ENCODE assay signal across 11 cellular contexts in the genomic region with DNA sequence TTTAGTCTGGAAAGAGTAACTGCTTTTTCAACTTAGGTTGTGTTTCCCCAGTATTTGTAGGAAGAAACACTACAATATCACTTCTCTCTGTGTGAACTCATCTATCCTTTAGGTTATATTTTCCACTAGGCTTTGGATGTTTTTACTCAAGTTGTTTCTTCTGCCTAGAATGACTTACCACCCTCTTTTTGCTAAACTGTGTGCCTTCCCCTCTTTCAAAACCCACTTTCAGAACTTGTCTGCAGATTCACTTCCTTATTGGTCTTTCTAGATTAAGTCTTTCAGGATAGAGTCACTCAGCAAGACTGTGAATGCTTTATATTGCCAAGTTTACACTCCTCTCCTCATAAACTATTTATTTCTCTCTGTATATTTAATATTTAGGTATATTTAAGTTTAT. TPM values are rescaled to one million over a fixed set of nuclear protein-coding genes. Genes with fewer than 3 reads are reported as not detected.
DNase-seq lines count a peak whose midpoint lies in the region; ATAC-seq, FAIRE-seq and TF ChIP-seq lines count a peak whose summit lies in the region.
"Had no signal": no experiment of that assay in that cellular context is flagged by ENCODE, and none has a peak within 500 bp of the region (broad histone marks: within the 10 kb centered on the region; RNA-seq: fewer than 3 reads in every experiment).

No MANE protein-coding gene starts in this region.

- no peak for DNase-seq in GM12878 (ENCODE audit: low read depth, low spot score)
- no peak for DNase-seq in foreskin fibroblast
- DNase-seq in dermis blood vessel endothelial cell, result no peak
- DNase-seq: activated T-cell treated with anti-CD3 and anti-CD28 coated beads, Interleukin-2, amount 50 U/mL, for 24 hours had no signal

- BruUV-seq in GM12878 (replicated peaks; lab: Mats Ljungman, UMichigan), result no TSS peak

- no peak overlapping the region for H3K4me2 ChIP-seq in GM12878 (ENCODE audit: control insufficient read depth, insufficient read depth)

- H3K9me3 ChIP-seq in GM12878 (replicated peaks; ENCODE audit: control insufficient read depth, insufficient read depth, low read length), result no peaks in the 10 kb centered on the region
- H3K9me3 ChIP-seq: right atrium auricular region had no signal

- peak; percentile 85 for ATAC-seq in GM18502 (IDR thresholded peaks at IDR 0.05; ENCODE audit: poor library complexity, unreplicated experiment)
- ATAC-seq in GM21447 (IDR thresholded peaks at IDR 0.05; ENCODE audit: unreplicated experiment), result peak; percentile 88
- peak; percentile 51 for ATAC-seq in HG03196 (IDR thresholded peaks at IDR 0.05; ENCODE audit: unreplicated experiment)
- ATAC-seq in GM12878, result peak; percentile 87
- ATAC-seq in GM19324 (IDR thresholded peaks at IDR 0.05; ENCODE audit: low FRiP score, unreplicated experiment), result no peak
- ATAC-seq in SK-N-SH treated with all-trans-retinoic acid at 6 μM for 48 hours, result no peak

- no peak overlapping the region for H3K4me3 ChIP-seq in GM12878
- H3K4me3 ChIP-seq in foreskin fibroblast (ENCODE audit: low read depth in 1 of 2, low read length in 2 of 2), result no peak overlapping the region
- H3K4me3 ChIP-seq: cardiac muscle cell, right atrium auricular region had no signal

- POLR2A ChIA-PET in GM12878 (lab: Charles Lee), result no interaction called here

- TF ChIP-seq CTCF in GM12878 (IDR thresholded peaks at IDR 0.05 in 2 of 3, conservative IDR thresholded peaks at IDR 0.05 in 1 of 3; ENCODE audit: control insufficient read depth in 2 of 3, extremely low read depth in 1 of 3, insufficient read depth in 1 of 3, low read depth in 3 of 3, low read length in 3 of 3) (no peak), foreskin fibroblast (IDR thresholded peaks at IDR 0.05; ENCODE audit: low read depth, low read length) (no peak)

- RAD21 ChIA-PET in GM12878 (lab: Charles Lee; ENCODE audit: unreplicated experiment), result no interaction called here

- peaks cover 3% of the 10 kb centered on the region; the same call in 1 of the 2 replicates for H3K4me1 ChIP-seq in GM12878 (ENCODE audit: control insufficient read depth, insufficient read depth, low read length)
- H3K4me1 ChIP-seq: right atrium auricular region had no signal

- H3K27me3 ChIP-seq in GM12878 (replicated peaks in 1 of 2; ENCODE audit: control insufficient read depth in 2 of 2, insufficient read depth in 2 of 2, low read length in 1 of 2), result 0 out of 4 replicates have a peak, but pooled peaks cover 0 to 2% of the 10 kb centered on the region in 2 experiments
- H3K27me3 ChIP-seq: cardiac muscle cell, right atrium auricular region had no signal

- no peak overlapping the region for H3K9ac ChIP-seq in GM12878 (ENCODE audit: control insufficient read depth, insufficient read depth, low read length)

- H3K79me2 ChIP-seq in GM12878 (ENCODE audit: control insufficient read depth, insufficient read depth, low read length), result no peaks in the 10 kb centered on the region

- H4K20me1 ChIP-seq in GM12878 (ENCODE audit: control insufficient read depth, insufficient read depth), result no peaks in the 10 kb centered on the region

- TF ChIP-seq RAD21 in GM12878 (IDR thresholded peaks at IDR 0.05; ENCODE audit: insufficient read depth, low read depth, low read length), result no peak

- FAIRE-seq in GM12878 (lab: Jason Lieb, UNC), result peak; percentile 81

- no peaks in the 10 kb centered on the region for H3K36me3 ChIP-seq in GM12878 (ENCODE audit: control insufficient read depth in 2 of 2, insufficient read depth in 2 of 2, low read length in 1 of 2)
- H3K36me3 ChIP-seq: cardiac muscle cell, right atrium auricular region had no signal

- no peak for TF ChIP-seq POLR2A in GM12878 (IDR thresholded peaks at IDR 0.05; ENCODE audit: low read depth, low read length)

- in situ Hi-C loops in GM12878 (cut with MboI), result no loop called here

- no peak overlapping the region for H2AFZ ChIP-seq in GM12878 (ENCODE audit: control insufficient read depth, low read depth, low read length)

- no peak overlapping the region for H3K27ac ChIP-seq in GM12878 (ENCODE audit: control insufficient read depth, insufficient read depth)
- H3K27ac ChIP-seq: cardiac muscle cell, right atrium auricular region had no signal

- intact Hi-C loops in GM12878 (cut with micrococcal nuclease; ENCODE audit: unreplicated experiment), result no loop called here

- CTCF ChIA-PET in GM12878 (lab: Yijun Ruan, JAX), result interaction anchor here (0.7 to 1.7 kb wide), 2 partner anchors 12 to 56 kb away, joined by 3 read pairs; no protein-coding TSS in a partner anchor

- no peak for TF ChIP-seq EP300 in GM12878 (IDR thresholded peaks at IDR 0.05; ENCODE audit: borderline replicate concordance in 1 of 2, control insufficient read depth in 1 of 2, low read depth in 2 of 2, low read length in 2 of 2)

- SMC1A ChIA-PET in GM12878 (lab: Charles Lee; ENCODE audit: uncharacterized antibody, unreplicated experiment), result interaction anchor here (0.6 to 1.1 kb wide), 2 partner anchors 40 to 975 kb away, joined by 3 to 5 read pairs; no protein-coding TSS in a partner anchor

TF ChIP-seq in GM12878, 131 proteins besides CTCF, POLR2A, EP300 and RAD21 (continues in another document):
- TF ChIP-seq, protein P1, sequence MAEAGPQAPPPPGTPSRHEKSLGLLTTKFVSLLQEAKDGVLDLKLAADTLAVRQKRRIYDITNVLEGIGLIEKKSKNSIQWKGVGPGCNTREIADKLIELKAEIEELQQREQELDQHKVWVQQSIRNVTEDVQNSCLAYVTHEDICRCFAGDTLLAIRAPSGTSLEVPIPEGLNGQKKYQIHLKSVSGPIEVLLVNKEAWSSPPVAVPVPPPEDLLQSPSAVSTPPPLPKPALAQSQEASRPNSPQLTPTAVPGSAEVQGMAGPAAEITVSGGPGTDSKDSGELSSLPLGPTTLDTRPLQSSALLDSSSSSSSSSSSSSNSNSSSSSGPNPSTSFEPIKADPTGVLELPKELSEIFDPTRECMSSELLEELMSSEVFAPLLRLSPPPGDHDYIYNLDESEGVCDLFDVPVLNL (IDR thresholded peaks at IDR 0.05; ENCODE audit: low read depth, low read length), result no peak
- TF ChIP-seq SREBF1 (IDR thresholded peaks at IDR 0.05; ENCODE audit: low read length) (no peak), ATF7 (IDR thresholded peaks at IDR 0.05; ENCODE audit: low read depth) (no peak), NR2F1 (conservative IDR thresholded peaks at IDR 0.05) (no peak), JUNB (IDR thresholded peaks at IDR 0.05) (peak; percentile 15; the same call in 1 of the 2 replicates), RUNX3 (IDR thresholded peaks at IDR 0.05; ENCODE audit: low read length) (0 out of 2 replicates have a peak, but pooled peaks have one; percentile 6), IKZF1 (conservative IDR thresholded peaks at IDR 0.05) (no peak)

TF ChIP-seq in SK-N-SH treated with all-trans-retinoic acid at 6 μM for 48 hours, 23 proteins besides CTCF, POLR2A, EP300 and RAD21 (continues in another document):
- no peak for TF ChIP-seq ZNF8 (CRISPR knock-in tag; IDR thresholded peaks at IDR 0.05)
- TF ChIP-seq RARB (CRISPR knock-in tag; IDR thresholded peaks at IDR 0.05), result no peak
- TF ChIP-seq ZFP3 (CRISPR knock-in tag; IDR thresholded peaks at IDR 0.05), result no peak
- no peak for TF ChIP-seq PPARA (CRISPR knock-in tag; IDR thresholded peaks at IDR 0.05; ENCODE audit: borderline replicate concordance)
- no peak for TF ChIP-seq TCF4 (CRISPR knock-in tag; IDR thresholded peaks at IDR 0.05; ENCODE audit: borderline replicate concordance)
- no peak for TF ChIP-seq ESRRG (CRISPR knock-in tag; IDR thresholded peaks at IDR 0.05)
- no peak for TF ChIP-seq ZFP30 (CRISPR knock-in tag; IDR thresholded peaks at IDR 0.05)
- TF ChIP-seq GLIS3 (CRISPR knock-in tag; IDR thresholded peaks at IDR 0.05), result no peak
- TF ChIP-seq ZNF70 (CRISPR knock-in tag; IDR thresholded peaks at IDR 0.05), result no peak
- TF ChIP-seq ISL1 (CRISPR knock-in tag; IDR thresholded peaks at IDR 0.05), result no peak
- TF ChIP-seq SNAI2 (CRISPR knock-in tag; IDR thresholded peaks at IDR 0.05), result no peak
- TF ChIP-seq, protein P2, sequence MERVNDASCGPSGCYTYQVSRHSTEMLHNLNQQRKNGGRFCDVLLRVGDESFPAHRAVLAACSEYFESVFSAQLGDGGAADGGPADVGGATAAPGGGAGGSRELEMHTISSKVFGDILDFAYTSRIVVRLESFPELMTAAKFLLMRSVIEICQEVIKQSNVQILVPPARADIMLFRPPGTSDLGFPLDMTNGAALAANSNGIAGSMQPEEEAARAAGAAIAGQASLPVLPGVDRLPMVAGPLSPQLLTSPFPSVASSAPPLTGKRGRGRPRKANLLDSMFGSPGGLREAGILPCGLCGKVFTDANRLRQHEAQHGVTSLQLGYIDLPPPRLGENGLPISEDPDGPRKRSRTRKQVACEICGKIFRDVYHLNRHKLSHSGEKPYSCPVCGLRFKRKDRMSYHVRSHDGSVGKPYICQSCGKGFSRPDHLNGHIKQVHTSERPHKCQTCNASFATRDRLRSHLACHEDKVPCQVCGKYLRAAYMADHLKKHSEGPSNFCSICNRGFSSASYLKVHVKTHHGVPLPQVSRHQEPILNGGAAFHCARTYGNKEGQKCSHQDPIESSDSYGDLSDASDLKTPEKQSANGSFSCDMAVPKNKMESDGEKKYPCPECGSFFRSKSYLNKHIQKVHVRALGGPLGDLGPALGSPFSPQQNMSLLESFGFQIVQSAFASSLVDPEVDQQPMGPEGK (CRISPR knock-in tag; IDR thresholded peaks at IDR 0.05; ENCODE audit: borderline replicate concordance), result no peak
- no peak for TF ChIP-seq ZC3H10 (CRISPR knock-in tag; IDR thresholded peaks at IDR 0.05)
- TF ChIP-seq ZNF565 (CRISPR knock-in tag; conservative IDR thresholded peaks at IDR 0.05; ENCODE audit: low read depth), result no peak

RNA-seq across cellular contexts. Expression of a gene that starts 14.2 kb away (rescaled TPM):
- 167 and 177 TPM in 2 replicates for total RNA-seq in GM12878 (2013; cell fraction: nucleolus; rRNA removed)
- total RNA-seq in GM12878 (2014; rRNA removed) (47.7 and 57.0 TPM in 2 replicates), GM12878 (2014; rRNA removed; fragmentation: Illumina TruSeq; extraction: Trizol) (112 and 113 TPM in 2 replicates), GM12878 (2021) (116 and 122 TPM in 2 replicates), dermis blood vessel endothelial cell (123 and 204 TPM in 2 replicates)
- polyA plus RNA-seq in GM12878 (2011; ENCODE audit: low read depth), result 30.2 TPM
- polyA plus RNA-seq in GM12878 (2011; rRNA removed) (47.5 and 60.9 TPM in 2 replicates), GM12878 (2014; fragmentation: Illumina TruSeq; extraction: Trizol) (138 and 140 TPM in 2 replicates), GM12878 (2014; fragmentation: Nextera tagmentation; extraction: Ambion mirVana) (10 to 100 TPM; 31.7 to 40.8 TPM), GM12878 (2014; rRNA removed) (47.4 and 55.1 TPM in 2 replicates), GM12878 (2016; fragmentation: Nextera tagmentation; extraction: Ambion mirVana) (10 to 100 TPM; 82.0 to 94.8 TPM)
- 23.8 and 28.7 TPM in 2 replicates for polyA plus RNA-seq in GM12878 (2011; cell fraction: cytosol; rRNA removed)
- 55.4 and 59.6 TPM in 2 replicates for polyA plus RNA-seq in GM12878 (2011; cell fraction: nucleus; rRNA removed)
- polyA plus RNA-seq in GM12878 (2012), result 37.7 and 51.5 TPM in 2 replicates
- 28.5 and 37.1 TPM in 2 replicates for polyA minus RNA-seq in GM12878 (2011; rRNA and poly(A)+ RNA removed)
- polyA minus RNA-seq in GM12878 (2011; cell fraction: cytosol; rRNA and poly(A)+ RNA removed), result 24.3 and 25.9 TPM in 2 replicates
- polyA minus RNA-seq in GM12878 (2011; cell fraction: nucleus; rRNA and poly(A)+ RNA removed), result 53.8 and 74.5 TPM in 2 replicates

Comparison
In these comparisons a context has a peak if more than half of its experiments do, and no peak if none do; other contexts are left out.
1. ATAC-seq: peak in GM18502 (single experiment), GM21447 (single experiment), HG03196 (single experiment) and GM12878 (single experiment); none in GM19324 (single experiment) and SK-N-SH treated with all-trans-retinoic acid at 6 μM for 48 hours (single experiment).